In genomic region chr10:64396105-64396504, GRCh38 we compare ENCODE assay signal across 13 cellular contexts.
DNase-seq lines count a peak whose midpoint lies in the region; ATAC-seq and TF ChIP-seq lines count a peak whose summit lies in the region.
"Had no signal": no experiment of that assay in that cellular context is flagged by ENCODE, and none has a peak within 500 bp of the region (broad histone marks: within the 10 kb centered on the region; RNA-seq: fewer than 3 reads in every experiment).

No MANE protein-coding gene starts in this region.

- no peak overlapping the region for H3K4me3 Mint-ChIP-seq in HFFc6
- no peak overlapping the region for H3K4me3 Mint-ChIP-seq in naive thymus-derived CD8-positive, alpha-beta T cell
- H3K4me3 Mint-ChIP-seq in activated naive CD4-positive, alpha-beta T cell treated with anti-CD3 and anti-CD28 coated beads for 36 hours = no peak overlapping the region
- H3K4me3 Mint-ChIP-seq: T-helper 17 cell had no signal

- POLR2A ChIA-PET in naive thymus-derived CD8-positive, alpha-beta T cell (lab: Charles Lee) = no interaction called here

- intact Hi-C loops in activated naive CD4-positive, alpha-beta T cell treated with anti-CD3 and anti-CD28 coated beads for 36 hours (cut with micrococcal nuclease) = no loop called here

- in situ Hi-C loops in astrocyte of the cerebellum (cut with HindIII; ENCODE audit: low sequenced_read_pairs) = no loop called here

- H3K36me3 Mint-ChIP-seq in HFFc6 (ENCODE audit: low read depth) = no peaks in the 10 kb centered on the region
- H3K36me3 Mint-ChIP-seq in naive thymus-derived CD8-positive, alpha-beta T cell = no peaks in the 10 kb centered on the region
- H3K36me3 Mint-ChIP-seq in activated naive CD4-positive, alpha-beta T cell treated with anti-CD3 and anti-CD28 coated beads for 36 hours (ENCODE audit: low read depth) = no peaks in the 10 kb centered on the region

- H3K27ac ChIP-seq in iPS DF 6.9 (ENCODE audit: low read length) = no peak overlapping the region
- H3K27ac ChIP-seq: cardiac muscle cell, epithelial cell of prostate had no signal

- no peaks in the 10 kb centered on the region for H3K27me3 Mint-ChIP-seq in HFFc6 (ENCODE audit: insufficient read depth)
- no peaks in the 10 kb centered on the region for H3K27me3 Mint-ChIP-seq in naive thymus-derived CD8-positive, alpha-beta T cell
- H3K27me3 Mint-ChIP-seq in activated naive CD4-positive, alpha-beta T cell treated with anti-CD3 and anti-CD28 coated beads for 36 hours (ENCODE audit: low read depth) = no peaks in the 10 kb centered on the region
- H3K27me3 Mint-ChIP-seq: T-helper 17 cell had no signal

- peak; percentile 16 for DNase-seq in HFFc6
- peak; percentile 40 for DNase-seq in astrocyte of the cerebellum (ENCODE audit: low read depth)
- DNase-seq in iPS DF 6.9 (ENCODE audit: low read depth, low spot score) = peak; percentile 9
- DNase-seq in superior temporal gyrus (ENCODE audit: extremely low spot score) = peak; percentile 22
- no peak for DNase-seq in naive thymus-derived CD8-positive, alpha-beta T cell
- DNase-seq in NCI-H2029 treated with DMSO at 0.1 percent for 48 hours (lab: John Stamatoyannopoulos, UW) = no peak
- no peak for DNase-seq in activated naive CD4-positive, alpha-beta T cell treated with anti-CD3 and anti-CD28 coated beads for 36 hours
- DNase-seq: NCI-H226, OCI-M1, right cardiac atrium, T-helper 17 cell had no signal

- H3K9me3 ChIP-seq in iPS DF 6.9 (ENCODE audit: control insufficient read depth, insufficient read depth, low read length) = no peaks in the 10 kb centered on the region

- ATAC-seq in naive thymus-derived CD8-positive, alpha-beta T cell = no peak
- ATAC-seq: right cardiac atrium, T-helper 17 cell had no signal

- H3K27me3 ChIP-seq in iPS DF 6.9 (ENCODE audit: control insufficient read depth, insufficient read depth, low read length) = no peaks in the 10 kb centered on the region
- H3K27me3 ChIP-seq: cardiac muscle cell had no signal

- H3K9me3 Mint-ChIP-seq in HFFc6 = peaks cover 21% of the 10 kb centered on the region
- H3K9me3 Mint-ChIP-seq in naive thymus-derived CD8-positive, alpha-beta T cell = peaks cover 0 to 18% (median 4%) of the 10 kb centered on the region in 9 donors
- peaks cover 6% of the 10 kb centered on the region for H3K9me3 Mint-ChIP-seq in activated naive CD4-positive, alpha-beta T cell treated with anti-CD3 and anti-CD28 coated beads for 36 hours

- no peaks in the 10 kb centered on the region for H3K4me1 Mint-ChIP-seq in HFFc6 (ENCODE audit: low read depth)
- H3K4me1 Mint-ChIP-seq in naive thymus-derived CD8-positive, alpha-beta T cell = no peaks in the 10 kb centered on the region
- H3K4me1 Mint-ChIP-seq in activated naive CD4-positive, alpha-beta T cell treated with anti-CD3 and anti-CD28 coated beads for 36 hours (ENCODE audit: low read depth) = no peaks in the 10 kb centered on the region
- H3K4me1 Mint-ChIP-seq: T-helper 17 cell had no signal

- H3K36me3 ChIP-seq in iPS DF 6.9 (ENCODE audit: control insufficient read depth, insufficient read depth, low read length) = no peaks in the 10 kb centered on the region
- H3K36me3 ChIP-seq: cardiac muscle cell had no signal

- H3K4me3 ChIP-seq in astrocyte of the cerebellum (ENCODE audit: low read depth, low read length) = no peak overlapping the region
- no peak overlapping the region for H3K4me3 ChIP-seq in iPS DF 6.9 (ENCODE audit: low read length)
- H3K4me3 ChIP-seq: cardiac muscle cell had no signal

- TF ChIP-seq CTCF in HFFc6 (IDR thresholded peaks at IDR 0.05) (no peak), astrocyte of the cerebellum (IDR thresholded peaks at IDR 0.05; ENCODE audit: low read depth, low read length, missing control alignments) (no peak)

- H3K4me1 ChIP-seq in iPS DF 6.9 (ENCODE audit: control insufficient read depth, insufficient read depth, low read length) = peaks cover 1% of the 10 kb centered on the region; the same call in 1 of the 2 replicates

- CTCF ChIA-PET in activated naive CD4-positive, alpha-beta T cell treated with anti-CD3 and anti-CD28 coated beads for 36 hours (lab: Charles Lee) = no interaction called here

- no peak overlapping the region for H3K27ac Mint-ChIP-seq in HFFc6
- H3K27ac Mint-ChIP-seq in naive thymus-derived CD8-positive, alpha-beta T cell = no peak overlapping the region
- H3K27ac Mint-ChIP-seq in activated naive CD4-positive, alpha-beta T cell treated with anti-CD3 and anti-CD28 coated beads for 36 hours = no peak overlapping the region
- H3K27ac Mint-ChIP-seq: T-helper 17 cell had no signal

Comparison
In these comparisons a context has a peak if more than half of its experiments do, and no peak if none do; other contexts are left out.
1. DNase-seq: peak in HFFc6 (single experiment), astrocyte of the cerebellum (single experiment), iPS DF 6.9 (single experiment) and superior temporal gyrus (single experiment); none in naive thymus-derived CD8-positive, alpha-beta T cell (0 of 10), NCI-H2029 treated with DMSO at 0.1 percent for 48 hours (single experiment) and activated naive CD4-positive, alpha-beta T cell treated with anti-CD3 and anti-CD28 coated beads for 36 hours (single experiment).